Comparison of ENCODE assay signal across 8 cellular contexts in the genomic region with DNA sequence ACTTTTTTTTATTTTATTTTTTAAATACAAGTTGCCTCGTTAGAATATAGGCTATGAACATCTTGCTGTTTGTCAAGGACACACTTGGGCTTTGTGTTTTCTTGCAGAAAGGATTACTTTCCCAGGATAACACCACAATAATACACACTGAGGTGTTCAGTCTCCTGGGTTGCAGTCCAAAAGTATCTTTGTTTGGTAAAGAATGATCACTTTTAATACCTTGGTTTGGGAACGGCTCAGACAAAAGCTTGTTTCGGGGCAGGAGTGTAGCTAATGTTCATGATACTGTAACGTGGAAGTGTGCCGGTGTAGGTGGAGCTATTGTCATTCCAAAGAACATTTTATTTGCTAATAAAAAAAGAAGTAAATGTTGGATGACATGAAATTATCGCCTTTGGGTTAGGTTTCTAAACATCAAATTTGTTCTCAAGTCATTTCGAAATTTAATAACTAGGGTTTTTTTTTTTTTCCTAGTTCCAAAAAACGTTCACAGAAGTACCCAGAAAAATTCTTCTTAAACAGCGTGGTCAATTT. TPM values are rescaled to one million over a fixed set of nuclear protein-coding genes. Genes with fewer than 3 reads are reported as not detected.
DNase-seq lines count a peak whose midpoint lies in the region; ATAC-seq and TF ChIP-seq lines count a peak whose summit lies in the region.

No MANE protein-coding gene starts in this region.

- 9 to 12% (median 10%) methylated on average over 9 of the region's 9 CpGs for WGBS in adrenal gland, 4 donors
- WGBS in right lobe of liver (ENCODE audit: insufficient coverage, low coverage, low lambda C conversion rate, missing lambda C conversion rate): 5% methylated on average over 9 of the region's 9 CpGs

- ATAC-seq in activated T-cell treated with anti-CD3 and anti-CD28 coated beads, Interleukin-2, amount 50 U/mL, for 72 hours (replicated peaks in 1 of 2): no peak
- ATAC-seq in right lobe of liver: no peak

- DNase-seq in activated T-cell treated with anti-CD3 and anti-CD28 coated beads, Interleukin-2, amount 50 U/mL, for 72 hours: no peak
- DNase-seq in activated T-cell treated with anti-CD3 and anti-CD28 coated beads for 4 hours (no peak), adrenal gland (no peak), right lobe of liver (no peak), type B pancreatic cell (ENCODE audit: extremely low spot score, unreplicated experiment) (no peak), caudate nucleus (lab: John Stamatoyannopoulos, UW) (no peak), GOT3 (lab: John Stamatoyannopoulos, UW) (no peak)
- no peak for DNase-seq in stimulated activated CD4-positive, alpha-beta T cell treated with anti-CD3 and anti-CD28 coated beads, Interleukin-4, amount 100 ng/mL, for 1 hour

- H3K4me3 Mint-ChIP-seq in activated T-cell treated with anti-CD3 and anti-CD28 coated beads, Interleukin-2, amount 50 U/mL, for 72 hours: peak overlapping the region; percentile 89 to 97
- peak overlapping the region; percentile 90 for H3K4me3 Mint-ChIP-seq in type B pancreatic cell

- peaks cover 58% of the 10 kb centered on the region for H3K4me1 Mint-ChIP-seq in activated T-cell treated with anti-CD3 and anti-CD28 coated beads, Interleukin-2, amount 50 U/mL, for 72 hours (ENCODE audit: low read depth)
- H3K4me1 Mint-ChIP-seq in type B pancreatic cell (ENCODE audit: unreplicated experiment): peaks cover 30% of the 10 kb centered on the region

- H3K9me3 ChIP-seq in adrenal gland (replicated peaks in 1 of 3): no peaks in the 10 kb centered on the region
- no peaks in the 10 kb centered on the region for H3K9me3 ChIP-seq in right lobe of liver

- peak overlapping the region; percentile 96 for H3K27ac Mint-ChIP-seq in activated T-cell treated with anti-CD3 and anti-CD28 coated beads, Interleukin-2, amount 50 U/mL, for 72 hours
- H3K27ac Mint-ChIP-seq in type B pancreatic cell: peak overlapping the region; percentile 96

- intact Hi-C loops in adrenal gland (cut with DNase I) (no loop called here), right lobe of liver (cut with DNase I) (loop anchor here in 1 of 2 donors (10.0 kb wide), 1 partner anchor 91 kb away; a partner anchor contains a TSS)

- H3K36me3 Mint-ChIP-seq in activated T-cell treated with anti-CD3 and anti-CD28 coated beads, Interleukin-2, amount 50 U/mL, for 72 hours (ENCODE audit: insufficient read depth in 2 of 2): peaks cover 11 to 25% of the 10 kb centered on the region in 2 donors
- peaks cover 16% of the 10 kb centered on the region for H3K36me3 Mint-ChIP-seq in type B pancreatic cell

- peaks cover 30 to 65% of the 10 kb centered on the region in 2 donors for H3K4me1 ChIP-seq in adrenal gland (replicated peaks in 1 of 2)
- H3K4me1 ChIP-seq in right lobe of liver: peaks cover 0 to 57% (median 8%) of the 10 kb centered on the region in 4 donors

- no peaks in the 10 kb centered on the region for H3K9me3 Mint-ChIP-seq in activated T-cell treated with anti-CD3 and anti-CD28 coated beads, Interleukin-2, amount 50 U/mL, for 72 hours
- H3K9me3 Mint-ChIP-seq in type B pancreatic cell: no peaks in the 10 kb centered on the region

- peak overlapping the region in 3 of 4 donors; percentile 60 to 84 (median 82) for H3K4me3 ChIP-seq in adrenal gland
- peak overlapping the region; percentile 83 to 98 (median 93) for H3K4me3 ChIP-seq in right lobe of liver

- H3K36me3 ChIP-seq in adrenal gland (replicated peaks in 1 of 2): peaks cover 0 to 8% of the 10 kb centered on the region in 2 donors
- H3K36me3 ChIP-seq in right lobe of liver: peaks cover 0 to 5% (median 0%) of the 10 kb centered on the region in 4 donors

- no peaks in the 10 kb centered on the region for H3K27me3 Mint-ChIP-seq in activated T-cell treated with anti-CD3 and anti-CD28 coated beads, Interleukin-2, amount 50 U/mL, for 72 hours (ENCODE audit: low read depth)
- H3K27me3 Mint-ChIP-seq in type B pancreatic cell: no peaks in the 10 kb centered on the region

- H3K27me3 ChIP-seq in adrenal gland (no peaks in the 10 kb centered on the region), right lobe of liver (no peaks in the 10 kb centered on the region)

- H3K27ac ChIP-seq in adrenal gland: peak overlapping the region in 4 of 5 donors; percentile 78 to 98 (median 90)
- peak overlapping the region in 2 of 3 donors; percentile 91 to 94 for H3K27ac ChIP-seq in right lobe of liver
- H3K27ac ChIP-seq in caudate nucleus (ENCODE audit: low read depth, low read length): no peak overlapping the region

- TF ChIP-seq CTCF in adrenal gland (IDR thresholded peaks at IDR 0.05) (no peak), right lobe of liver (IDR thresholded peaks at IDR 0.05) (no peak), type B pancreatic cell (conservative IDR thresholded peaks at IDR 0.05) (no peak)

- TF ChIP-seq POLR2A in adrenal gland (IDR thresholded peaks at IDR 0.05): no peak
- no peak for TF ChIP-seq POLR2A in right lobe of liver (IDR thresholded peaks at IDR 0.05)

RNA-seq across cellular contexts. Expression of a gene that starts 1.2 kb away (rescaled TPM):
- 100 to 1,000 TPM; 452 to 457 TPM for total RNA-seq in activated T-cell treated with anti-CD3 and anti-CD28 coated beads, Interleukin-2, amount 50 U/mL, for 72 hours
- total RNA-seq in adrenal gland (100 to 1,000 TPM; 235 to 364 (median 263) TPM), right lobe of liver (100 to 1,000 TPM; 117 to 128 (median 118) TPM), type B pancreatic cell (ENCODE audit: low replicate concordance) (250 and 251 TPM in 2 replicates)
- polyA plus RNA-seq in adrenal gland: 100 to 1,000 TPM; 108 to 215 (median 142) TPM

RNA-seq across cellular contexts. Expression of a gene that starts 34.5 kb away (rescaled TPM):
- total RNA-seq in activated T-cell treated with anti-CD3 and anti-CD28 coated beads, Interleukin-2, amount 50 U/mL, for 72 hours: 1 to 10 TPM; 3.7 to 7.6 TPM
- 10 to 100 TPM in 7 of 8 donors, 1 to 10 TPM in 1; 9.0 to 16.9 (median 14.2) TPM for total RNA-seq in adrenal gland
- 10 to 100 TPM in 1 of 3 donors, 1 to 10 TPM in 2; 5.5 to 14.3 (median 9.5) TPM for polyA plus RNA-seq in adrenal gland
- total RNA-seq in right lobe of liver: 10 to 100 TPM in 1 of 6 experiments, 1 to 10 TPM in 5; 3.8 to 10.6 (median 6.6) TPM
- total RNA-seq in type B pancreatic cell (ENCODE audit: low replicate concordance): 0.24 and 0.89 TPM in 2 replicates
